ENCODE assay signal across 19 cellular contexts in genomic region chr17:2957631-2958286, GRCh38.
DNase-seq lines count a peak whose midpoint lies in the region; ATAC-seq, FAIRE-seq and TF ChIP-seq lines count a peak whose summit lies in the region.
"Had no signal": no experiment of that assay in that cellular context is flagged by ENCODE, and none has a peak within 500 bp of the region (broad histone marks: within the 10 kb centered on the region; RNA-seq: fewer than 3 reads in every experiment).

No MANE protein-coding gene starts in this region.

- H3K9ac ChIP-seq in astrocyte (ENCODE audit: low read length), result no peak overlapping the region

- H2AFZ ChIP-seq in astrocyte (ENCODE audit: low read depth, low read length), result no peak overlapping the region

- intact Hi-C loops in natural killer cell (cut with micrococcal nuclease), result loop anchor here (10.0 kb wide), 1 partner anchor 53 kb away; no protein-coding TSS in a partner anchor
- intact Hi-C loops in left ventricle myocardium superior (cut with micrococcal nuclease), result no loop called here

- peaks cover 2% of the 10 kb centered on the region for H3K27me3 ChIP-seq in astrocyte (ENCODE audit: insufficient read depth, low read length)
- H3K27me3 ChIP-seq: pancreas, tibial nerve had no signal

- no peaks in the 10 kb centered on the region for H3K36me3 Mint-ChIP-seq in natural killer cell
- H3K36me3 Mint-ChIP-seq in natural killer cell treated with Interleukin-12 subunit alpha and Interleukin-12 subunit beta and Interleukin-15 and Interleukin-18, amount 100 ng/mL, for 72 hours, result no peaks in the 10 kb centered on the region
- no peaks in the 10 kb centered on the region for H3K36me3 Mint-ChIP-seq in astrocyte (ENCODE audit: low read depth, unreplicated experiment)
- H3K36me3 Mint-ChIP-seq: activated naive CD4-positive, alpha-beta T cell treated with anti-CD3 and anti-CD28 coated beads, Interleukin-2, amount 50 U/mL, for 72 hours had no signal

- ATAC-seq in natural killer cell, result no peak
- ATAC-seq in natural killer cell treated with Interleukin-12 subunit alpha and Interleukin-12 subunit beta and Interleukin-15 and Interleukin-18, amount 100 ng/mL, for 72 hours, result no peak
- no peak for ATAC-seq in left ventricle myocardium superior
- ATAC-seq: activated naive CD4-positive, alpha-beta T cell treated with anti-CD3 and anti-CD28 coated beads, Interleukin-2, amount 50 U/mL, for 72 hours; GM12878; pancreas had no signal

- no peak for TF ChIP-seq CTCF in natural killer cell (IDR thresholded peaks at IDR 0.05)
- no peak for TF ChIP-seq CTCF in astrocyte (IDR thresholded peaks at IDR 0.05; ENCODE audit: insufficient read depth, low read depth, low read length)

- H3K4me1 Mint-ChIP-seq in natural killer cell, result peaks cover 51 to 61% of the 10 kb centered on the region in 2 donors
- peaks cover 21 to 43% of the 10 kb centered on the region in 2 donors for H3K4me1 Mint-ChIP-seq in natural killer cell treated with Interleukin-12 subunit alpha and Interleukin-12 subunit beta and Interleukin-15 and Interleukin-18, amount 100 ng/mL, for 72 hours (ENCODE audit: low read depth in 2 of 2)
- H3K4me1 Mint-ChIP-seq in astrocyte (ENCODE audit: low read depth, unreplicated experiment), result peaks cover 43% of the 10 kb centered on the region

- peak overlapping the region; percentile 46 to 52 for H3K27ac Mint-ChIP-seq in natural killer cell
- no peak overlapping the region for H3K27ac Mint-ChIP-seq in natural killer cell treated with Interleukin-12 subunit alpha and Interleukin-12 subunit beta and Interleukin-15 and Interleukin-18, amount 100 ng/mL, for 72 hours
- H3K27ac Mint-ChIP-seq in astrocyte (ENCODE audit: unreplicated experiment), result no peak overlapping the region
- H3K27ac Mint-ChIP-seq: activated naive CD4-positive, alpha-beta T cell treated with anti-CD3 and anti-CD28 coated beads, Interleukin-2, amount 50 U/mL, for 72 hours had no signal

- no peaks in the 10 kb centered on the region for H3K36me3 ChIP-seq in astrocyte (ENCODE audit: insufficient read depth, low read length)
- H3K36me3 ChIP-seq: left ventricle myocardium inferior, pancreas, tibial nerve had no signal

- H3K27ac ChIP-seq in astrocyte (ENCODE audit: low read depth, low read length), result no peak overlapping the region
- H3K27ac ChIP-seq: left ventricle myocardium inferior, SK-N-MC had no signal

- H3K4me1 ChIP-seq in astrocyte (ENCODE audit: insufficient read depth, low read length), result peaks cover 15% of the 10 kb centered on the region

- H3K27me3 Mint-ChIP-seq in natural killer cell (ENCODE audit: low read depth in 2 of 2) (no peaks in the 10 kb centered on the region), astrocyte (ENCODE audit: low read depth, unreplicated experiment) (no peaks in the 10 kb centered on the region)
- H3K27me3 Mint-ChIP-seq in natural killer cell treated with Interleukin-12 subunit alpha and Interleukin-12 subunit beta and Interleukin-15 and Interleukin-18, amount 100 ng/mL, for 72 hours, result no peaks in the 10 kb centered on the region

- H3K9me3 Mint-ChIP-seq in natural killer cell (no peaks in the 10 kb centered on the region), astrocyte (ENCODE audit: unreplicated experiment) (no peaks in the 10 kb centered on the region)
- H3K9me3 Mint-ChIP-seq in natural killer cell treated with Interleukin-12 subunit alpha and Interleukin-12 subunit beta and Interleukin-15 and Interleukin-18, amount 100 ng/mL, for 72 hours, result no peaks in the 10 kb centered on the region
- H3K9me3 Mint-ChIP-seq: activated naive CD4-positive, alpha-beta T cell treated with anti-CD3 and anti-CD28 coated beads, Interleukin-2, amount 50 U/mL, for 72 hours had no signal

- no peaks in the 10 kb centered on the region for H3K9me3 ChIP-seq in astrocyte (ENCODE audit: insufficient read depth, low read depth, low read length)
- H3K9me3 ChIP-seq: left ventricle myocardium inferior, pancreas, tibial nerve had no signal

- DNase-seq in natural killer cell, result no peak
- DNase-seq in natural killer cell treated with Interleukin-12 subunit alpha and Interleukin-12 subunit beta and Interleukin-15 and Interleukin-18, amount 100 ng/mL, for 72 hours (ENCODE audit: low spot score), result no peak
- peak; percentile 49 for DNase-seq in astrocyte (ENCODE audit: low read depth)
- peak; percentile 67 for DNase-seq in islet precursor cell
- no peak for DNase-seq in activated CD4-positive, alpha-beta T cell treated with anti-CD3 and anti-CD28 coated beads, Interleukin-2, amount 50 U/mL, for 4 hours
- DNase-seq in effector CD8-positive, alpha-beta T cell (lab: John Stamatoyannopoulos, UW), result no peak
- no peak for DNase-seq in left ventricle myocardium superior
- DNase-seq in amygdala (lab: John Stamatoyannopoulos, UW), result no peak
- DNase-seq: ACHN; activated CD4-positive, alpha-beta T cell treated with anti-CD3 and anti-CD28 coated beads for 48 hours; left ventricle myocardium inferior; NCI-H1417 treated with DMSO at 0.1 percent for 48 hours; NCI-H345 had no signal

- H3K79me2 ChIP-seq in astrocyte (ENCODE audit: insufficient read depth, low read length), result no peaks in the 10 kb centered on the region

- no peaks in the 10 kb centered on the region for H4K20me1 ChIP-seq in astrocyte (ENCODE audit: insufficient read depth, low read length)

- H3K4me3 Mint-ChIP-seq in natural killer cell, result peak overlapping the region; percentile 29
- no peak overlapping the region for H3K4me3 Mint-ChIP-seq in natural killer cell treated with Interleukin-12 subunit alpha and Interleukin-12 subunit beta and Interleukin-15 and Interleukin-18, amount 100 ng/mL, for 72 hours
- no peak overlapping the region for H3K4me3 Mint-ChIP-seq in astrocyte (ENCODE audit: unreplicated experiment)

- no peak overlapping the region for H3K4me2 ChIP-seq in astrocyte (ENCODE audit: low read length)

- no peak overlapping the region for H3K4me3 ChIP-seq in astrocyte (ENCODE audit: insufficient read depth, low read depth, low read length)
- H3K4me3 ChIP-seq: GM12878, left ventricle myocardium inferior, pancreas, SK-N-MC, tibial nerve had no signal

- no peak for FAIRE-seq in astrocyte (lab: Jason Lieb, UNC)
- FAIRE-seq: bronchial epithelial cell, GM12878, pancreas had no signal

Comparison
In these comparisons a context has a peak if more than half of its experiments do, and no peak if none do; other contexts are left out.
1. H3K27ac Mint-ChIP-seq: peak in natural killer cell (2 of 2); none in natural killer cell treated with Interleukin-12 subunit alpha and Interleukin-12 subunit beta and Interleukin-15 and Interleukin-18, amount 100 ng/mL, for 72 hours (0 of 2) and astrocyte (single experiment).
2. DNase-seq: peak in astrocyte (single experiment) and islet precursor cell (single experiment); none in natural killer cell (single experiment), natural killer cell treated with Interleukin-12 subunit alpha and Interleukin-12 subunit beta and Interleukin-15 and Interleukin-18, amount 100 ng/mL, for 72 hours (single experiment), activated CD4-positive, alpha-beta T cell treated with anti-CD3 and anti-CD28 coated beads, Interleukin-2, amount 50 U/mL, for 4 hours (0 of 2), effector CD8-positive, alpha-beta T cell (single experiment), left ventricle myocardium superior (single experiment) and amygdala (0 of 56).